ENCODE assay signal across 1 cellular context in the genomic region with DNA sequence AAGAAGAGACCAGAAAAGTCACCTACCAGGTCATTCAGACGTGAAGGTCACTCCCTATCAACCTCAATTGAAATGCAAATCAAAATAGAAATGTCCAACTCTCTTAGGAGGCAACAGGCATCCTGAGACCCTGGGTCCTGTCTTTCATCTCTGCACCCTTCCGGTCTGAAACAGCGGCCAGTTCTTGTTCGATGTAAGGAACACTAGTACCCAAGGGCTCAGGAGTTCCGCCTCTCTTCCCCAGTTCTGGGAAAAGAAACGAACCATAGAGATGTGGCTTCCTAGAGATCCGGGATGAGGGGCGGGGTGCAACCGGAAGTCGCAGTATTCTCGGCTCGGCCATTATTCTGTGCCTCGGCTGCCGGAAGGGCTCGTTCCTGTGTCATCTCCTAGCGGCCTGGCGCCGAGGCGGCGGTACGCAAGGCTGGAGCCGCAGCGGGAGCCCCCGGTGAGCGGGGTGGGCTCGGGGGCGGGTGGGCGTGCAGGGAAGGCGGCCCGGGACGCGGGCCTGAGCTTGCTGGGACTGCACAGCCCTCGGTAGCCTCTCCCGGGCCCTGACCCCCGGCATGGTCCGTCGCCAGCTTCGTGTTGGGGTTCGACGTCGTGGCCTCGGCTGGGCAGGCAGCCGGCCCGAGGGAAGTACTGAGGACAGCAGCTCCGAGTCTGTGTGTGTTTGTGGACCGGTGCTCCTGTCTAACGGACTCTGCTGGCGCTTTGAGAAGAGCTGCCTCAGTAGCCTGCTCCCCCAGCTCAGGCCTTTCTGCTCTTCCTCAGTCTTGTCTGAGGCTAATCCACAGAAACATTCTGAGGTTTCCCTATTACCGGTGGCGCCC.
TF ChIP-seq lines count a peak whose summit lies in the region.

A gene (plus strand): TSS at position 341 of the 833 bp plus-strand sequence. CDS start 4,119 bp downstream, outside the sequence.

TF ChIP-seq in K562, 482 proteins besides CTCF, POLR2A, EP300 and RAD21 (continued from another document and continues in another):
- TF ChIP-seq CTBP1 (IDR thresholded peaks at IDR 0.05; ENCODE audit: borderline replicate concordance) (peak; percentile 58; the same call in 1 of the 2 replicates), LARP7 (IDR thresholded peaks at IDR 0.05) (no peak), ELF1 (tag; IDR thresholded peaks at IDR 0.05) (peak; percentile 96), CEBPB (tag; IDR thresholded peaks at IDR 0.05) (no peak), BACH1 (tag; IDR thresholded peaks at IDR 0.05) (no peak), ZC3H11A (IDR thresholded peaks at IDR 0.05; ENCODE audit: low read depth, low read length) (no peak), NFIX (CRISPR knock-in tag; IDR thresholded peaks at IDR 0.05; ENCODE audit: low read depth) (no peak), ZNF175 (CRISPR knock-in tag; IDR thresholded peaks at IDR 0.05; ENCODE audit: low read depth) (peak; percentile 82; the same call in 1 of the 2 replicates), MTA3 (IDR thresholded peaks at IDR 0.05; ENCODE audit: borderline replicate concordance) (peak; percentile 81), CHD1 (IDR thresholded peaks at IDR 0.05; ENCODE audit: low read length) (no peak), CBFB (CRISPR knock-in tag; IDR thresholded peaks at IDR 0.05) (no peak), PPARD (CRISPR knock-in tag; IDR thresholded peaks at IDR 0.05) (no peak), TAF7 (tag; IDR thresholded peaks at IDR 0.05) (peak; percentile 84), ZSCAN32 (CRISPR knock-in tag; IDR thresholded peaks at IDR 0.05) (no peak), TSC22D4 (tag; IDR thresholded peaks at IDR 0.05) (no peak), ATF7 (IDR thresholded peaks at IDR 0.05) (peak; percentile 65), NR1H2 (CRISPR knock-in tag; IDR thresholded peaks at IDR 0.05) (peak; percentile 13; the same call in 1 of the 2 replicates), SRSF7 (optimal IDR thresholded peaks at IDR 0.05; ENCODE audit: low read depth, low read length) (no peak), TCFL5 (CRISPR knock-in tag; conservative IDR thresholded peaks at IDR 0.05) (no peak), CREBBP (IDR thresholded peaks at IDR 0.05; ENCODE audit: low read depth, low read length) (no peak), EGR1 (conservative IDR thresholded peaks at IDR 0.05) (peak; percentile 61), MCM3 (IDR thresholded peaks at IDR 0.05) (no peak), ZNF76 (CRISPR knock-in tag; IDR thresholded peaks at IDR 0.05; ENCODE audit: borderline replicate concordance) (no peak), POLR3G (IDR thresholded peaks at IDR 0.05; ENCODE audit: extremely low read depth, insufficient read length, insufficient replicate concordance) (no peak), KLF16 (IDR thresholded peaks at IDR 0.05) (no peak), SAFB2 (IDR thresholded peaks at IDR 0.05; ENCODE audit: borderline replicate concordance, low read depth, low read length, severe bottlenecking) (no peak), ZNF165 (CRISPR knock-in tag; IDR thresholded peaks at IDR 0.05; ENCODE audit: borderline replicate concordance) (no peak), KAT2B (IDR thresholded peaks at IDR 0.05; ENCODE audit: low read depth, low read length) (no peak), BCL6 (CRISPR knock-in tag; IDR thresholded peaks at IDR 0.05) (no peak), NR3C1 (CRISPR knock-in tag; IDR thresholded peaks at IDR 0.05) (no peak), U2AF2 (optimal IDR thresholded peaks at IDR 0.05; ENCODE audit: low read depth, low read length) (no peak), SMAD4 (CRISPR knock-in tag; conservative IDR thresholded peaks at IDR 0.05) (no peak; the same call in none of the 2 replicates), ETS2 (tag; IDR thresholded peaks at IDR 0.05; ENCODE audit: borderline replicate concordance, poor library complexity, severe bottlenecking) (no peak), ESRRB (CRISPR knock-in tag; IDR thresholded peaks at IDR 0.05; ENCODE audit: borderline replicate concordance) (no peak), NFXL1 (CRISPR knock-in tag; IDR thresholded peaks at IDR 0.05) (no peak), DPF2 (IDR thresholded peaks at IDR 0.05) (no peak), GATA2 (CRISPR knock-in tag; IDR thresholded peaks at IDR 0.05) (0 out of 2 replicates have a peak, but pooled peaks have one; percentile 28)
- TF ChIP-seq, protein P1, sequence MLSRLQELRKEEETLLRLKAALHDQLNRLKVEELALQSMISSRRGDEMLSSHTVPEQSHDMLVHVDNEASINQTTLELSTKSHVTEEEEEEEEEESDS (CRISPR knock-in tag; IDR thresholded peaks at IDR 0.05): no peak
- TF ChIP-seq, protein P2, sequence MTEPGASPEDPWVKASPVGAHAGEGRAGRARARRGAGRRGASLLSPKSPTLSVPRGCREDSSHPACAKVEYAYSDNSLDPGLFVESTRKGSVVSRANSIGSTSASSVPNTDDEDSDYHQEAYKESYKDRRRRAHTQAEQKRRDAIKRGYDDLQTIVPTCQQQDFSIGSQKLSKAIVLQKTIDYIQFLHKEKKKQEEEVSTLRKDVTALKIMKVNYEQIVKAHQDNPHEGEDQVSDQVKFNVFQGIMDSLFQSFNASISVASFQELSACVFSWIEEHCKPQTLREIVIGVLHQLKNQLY (CRISPR knock-in tag; conservative IDR thresholded peaks at IDR 0.05): no peak
- TF ChIP-seq, protein P3, sequence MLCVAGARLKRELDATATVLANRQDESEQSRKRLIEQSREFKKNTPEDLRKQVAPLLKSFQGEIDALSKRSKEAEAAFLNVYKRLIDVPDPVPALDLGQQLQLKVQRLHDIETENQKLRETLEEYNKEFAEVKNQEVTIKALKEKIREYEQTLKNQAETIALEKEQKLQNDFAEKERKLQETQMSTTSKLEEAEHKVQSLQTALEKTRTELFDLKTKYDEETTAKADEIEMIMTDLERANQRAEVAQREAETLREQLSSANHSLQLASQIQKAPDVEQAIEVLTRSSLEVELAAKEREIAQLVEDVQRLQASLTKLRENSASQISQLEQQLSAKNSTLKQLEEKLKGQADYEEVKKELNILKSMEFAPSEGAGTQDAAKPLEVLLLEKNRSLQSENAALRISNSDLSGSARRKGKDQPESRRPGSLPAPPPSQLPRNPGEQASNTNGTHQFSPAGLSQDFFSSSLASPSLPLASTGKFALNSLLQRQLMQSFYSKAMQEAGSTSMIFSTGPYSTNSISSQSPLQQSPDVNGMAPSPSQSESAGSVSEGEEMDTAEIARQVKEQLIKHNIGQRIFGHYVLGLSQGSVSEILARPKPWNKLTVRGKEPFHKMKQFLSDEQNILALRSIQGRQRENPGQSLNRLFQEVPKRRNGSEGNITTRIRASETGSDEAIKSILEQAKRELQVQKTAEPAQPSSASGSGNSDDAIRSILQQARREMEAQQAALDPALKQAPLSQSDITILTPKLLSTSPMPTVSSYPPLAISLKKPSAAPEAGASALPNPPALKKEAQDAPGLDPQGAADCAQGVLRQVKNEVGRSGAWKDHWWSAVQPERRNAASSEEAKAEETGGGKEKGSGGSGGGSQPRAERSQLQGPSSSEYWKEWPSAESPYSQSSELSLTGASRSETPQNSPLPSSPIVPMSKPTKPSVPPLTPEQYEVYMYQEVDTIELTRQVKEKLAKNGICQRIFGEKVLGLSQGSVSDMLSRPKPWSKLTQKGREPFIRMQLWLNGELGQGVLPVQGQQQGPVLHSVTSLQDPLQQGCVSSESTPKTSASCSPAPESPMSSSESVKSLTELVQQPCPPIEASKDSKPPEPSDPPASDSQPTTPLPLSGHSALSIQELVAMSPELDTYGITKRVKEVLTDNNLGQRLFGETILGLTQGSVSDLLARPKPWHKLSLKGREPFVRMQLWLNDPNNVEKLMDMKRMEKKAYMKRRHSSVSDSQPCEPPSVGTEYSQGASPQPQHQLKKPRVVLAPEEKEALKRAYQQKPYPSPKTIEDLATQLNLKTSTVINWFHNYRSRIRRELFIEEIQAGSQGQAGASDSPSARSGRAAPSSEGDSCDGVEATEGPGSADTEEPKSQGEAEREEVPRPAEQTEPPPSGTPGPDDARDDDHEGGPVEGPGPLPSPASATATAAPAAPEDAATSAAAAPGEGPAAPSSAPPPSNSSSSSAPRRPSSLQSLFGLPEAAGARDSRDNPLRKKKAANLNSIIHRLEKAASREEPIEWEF (CRISPR knock-in tag; IDR thresholded peaks at IDR 0.05): no peak
- TF ChIP-seq, protein P4, sequence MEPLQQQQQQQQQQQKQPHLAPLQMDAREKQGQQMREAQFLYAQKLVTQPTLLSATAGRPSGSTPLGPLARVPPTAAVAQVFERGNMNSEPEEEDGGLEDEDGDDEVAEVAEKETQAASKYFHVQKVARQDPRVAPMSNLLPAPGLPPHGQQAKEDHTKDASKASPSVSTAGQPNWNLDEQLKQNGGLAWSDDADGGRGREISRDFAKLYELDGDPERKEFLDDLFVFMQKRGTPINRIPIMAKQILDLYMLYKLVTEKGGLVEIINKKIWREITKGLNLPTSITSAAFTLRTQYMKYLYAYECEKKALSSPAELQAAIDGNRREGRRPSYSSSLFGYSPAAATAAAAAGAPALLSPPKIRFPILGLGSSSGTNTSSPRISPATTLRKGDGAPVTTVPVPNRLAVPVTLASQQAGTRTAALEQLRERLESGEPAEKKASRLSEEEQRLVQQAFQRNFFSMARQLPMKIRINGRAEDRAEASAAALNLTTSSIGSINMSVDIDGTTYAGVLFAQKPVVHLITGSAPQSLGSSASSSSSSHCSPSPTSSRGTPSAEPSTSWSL (CRISPR knock-in tag; IDR thresholded peaks at IDR 0.05; ENCODE audit: borderline replicate concordance): no peak
- TF ChIP-seq, protein P5, sequence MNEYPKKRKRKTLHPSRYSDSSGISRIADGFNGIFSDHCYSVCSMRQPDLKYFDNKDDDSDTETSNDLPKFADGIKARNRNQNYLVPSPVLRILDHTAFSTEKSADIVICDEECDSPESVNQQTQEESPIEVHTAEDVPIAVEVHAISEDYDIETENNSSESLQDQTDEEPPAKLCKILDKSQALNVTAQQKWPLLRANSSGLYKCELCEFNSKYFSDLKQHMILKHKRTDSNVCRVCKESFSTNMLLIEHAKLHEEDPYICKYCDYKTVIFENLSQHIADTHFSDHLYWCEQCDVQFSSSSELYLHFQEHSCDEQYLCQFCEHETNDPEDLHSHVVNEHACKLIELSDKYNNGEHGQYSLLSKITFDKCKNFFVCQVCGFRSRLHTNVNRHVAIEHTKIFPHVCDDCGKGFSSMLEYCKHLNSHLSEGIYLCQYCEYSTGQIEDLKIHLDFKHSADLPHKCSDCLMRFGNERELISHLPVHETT (CRISPR knock-in tag; conservative IDR thresholded peaks at IDR 0.05 in 1 of 2, IDR thresholded peaks at IDR 0.05 in 1 of 2): peak in 1 of 2 experiments; percentile 73; a peak in 2 of 4 replicates
- TF ChIP-seq, protein P6, sequence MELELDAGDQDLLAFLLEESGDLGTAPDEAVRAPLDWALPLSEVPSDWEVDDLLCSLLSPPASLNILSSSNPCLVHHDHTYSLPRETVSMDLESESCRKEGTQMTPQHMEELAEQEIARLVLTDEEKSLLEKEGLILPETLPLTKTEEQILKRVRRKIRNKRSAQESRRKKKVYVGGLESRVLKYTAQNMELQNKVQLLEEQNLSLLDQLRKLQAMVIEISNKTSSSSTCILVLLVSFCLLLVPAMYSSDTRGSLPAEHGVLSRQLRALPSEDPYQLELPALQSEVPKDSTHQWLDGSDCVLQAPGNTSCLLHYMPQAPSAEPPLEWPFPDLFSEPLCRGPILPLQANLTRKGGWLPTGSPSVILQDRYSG (tag; conservative IDR thresholded peaks at IDR 0.05; ENCODE audit: low read depth): no peak
- TF ChIP-seq, protein P7, sequence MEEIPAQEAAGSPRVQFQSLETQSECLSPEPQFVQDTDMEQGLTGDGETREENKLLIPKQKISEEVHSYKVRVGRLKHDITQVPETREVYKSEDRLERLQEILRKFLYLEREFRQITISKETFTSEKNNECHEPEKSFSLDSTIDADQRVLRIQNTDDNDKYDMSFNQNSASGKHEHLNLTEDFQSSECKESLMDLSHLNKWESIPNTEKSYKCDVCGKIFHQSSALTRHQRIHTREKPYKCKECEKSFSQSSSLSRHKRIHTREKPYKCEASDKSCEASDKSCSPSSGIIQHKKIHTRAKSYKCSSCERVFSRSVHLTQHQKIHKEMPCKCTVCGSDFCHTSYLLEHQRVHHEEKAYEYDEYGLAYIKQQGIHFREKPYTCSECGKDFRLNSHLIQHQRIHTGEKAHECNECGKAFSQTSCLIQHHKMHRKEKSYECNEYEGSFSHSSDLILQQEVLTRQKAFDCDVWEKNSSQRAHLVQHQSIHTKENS (CRISPR knock-in tag; IDR thresholded peaks at IDR 0.05): no peak
- TF ChIP-seq, protein P8, sequence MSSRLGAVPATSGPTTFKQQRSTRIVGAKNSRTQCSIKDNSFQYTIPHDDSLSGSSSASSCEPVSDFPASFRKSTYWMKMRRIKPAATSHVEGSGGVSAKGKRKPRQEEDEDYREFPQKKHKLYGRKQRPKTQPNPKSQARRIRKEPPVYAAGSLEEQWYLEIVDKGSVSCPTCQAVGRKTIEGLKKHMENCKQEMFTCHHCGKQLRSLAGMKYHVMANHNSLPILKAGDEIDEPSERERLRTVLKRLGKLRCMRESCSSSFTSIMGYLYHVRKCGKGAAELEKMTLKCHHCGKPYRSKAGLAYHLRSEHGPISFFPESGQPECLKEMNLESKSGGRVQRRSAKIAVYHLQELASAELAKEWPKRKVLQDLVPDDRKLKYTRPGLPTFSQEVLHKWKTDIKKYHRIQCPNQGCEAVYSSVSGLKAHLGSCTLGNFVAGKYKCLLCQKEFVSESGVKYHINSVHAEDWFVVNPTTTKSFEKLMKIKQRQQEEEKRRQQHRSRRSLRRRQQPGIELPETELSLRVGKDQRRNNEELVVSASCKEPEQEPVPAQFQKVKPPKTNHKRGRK (tag; IDR thresholded peaks at IDR 0.05): no peak
- TF ChIP-seq, protein P9, sequence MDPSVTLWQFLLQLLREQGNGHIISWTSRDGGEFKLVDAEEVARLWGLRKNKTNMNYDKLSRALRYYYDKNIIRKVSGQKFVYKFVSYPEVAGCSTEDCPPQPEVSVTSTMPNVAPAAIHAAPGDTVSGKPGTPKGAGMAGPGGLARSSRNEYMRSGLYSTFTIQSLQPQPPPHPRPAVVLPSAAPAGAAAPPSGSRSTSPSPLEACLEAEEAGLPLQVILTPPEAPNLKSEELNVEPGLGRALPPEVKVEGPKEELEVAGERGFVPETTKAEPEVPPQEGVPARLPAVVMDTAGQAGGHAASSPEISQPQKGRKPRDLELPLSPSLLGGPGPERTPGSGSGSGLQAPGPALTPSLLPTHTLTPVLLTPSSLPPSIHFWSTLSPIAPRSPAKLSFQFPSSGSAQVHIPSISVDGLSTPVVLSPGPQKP (CRISPR knock-in tag; IDR thresholded peaks at IDR 0.05): no peak
- TF ChIP-seq, protein P10, sequence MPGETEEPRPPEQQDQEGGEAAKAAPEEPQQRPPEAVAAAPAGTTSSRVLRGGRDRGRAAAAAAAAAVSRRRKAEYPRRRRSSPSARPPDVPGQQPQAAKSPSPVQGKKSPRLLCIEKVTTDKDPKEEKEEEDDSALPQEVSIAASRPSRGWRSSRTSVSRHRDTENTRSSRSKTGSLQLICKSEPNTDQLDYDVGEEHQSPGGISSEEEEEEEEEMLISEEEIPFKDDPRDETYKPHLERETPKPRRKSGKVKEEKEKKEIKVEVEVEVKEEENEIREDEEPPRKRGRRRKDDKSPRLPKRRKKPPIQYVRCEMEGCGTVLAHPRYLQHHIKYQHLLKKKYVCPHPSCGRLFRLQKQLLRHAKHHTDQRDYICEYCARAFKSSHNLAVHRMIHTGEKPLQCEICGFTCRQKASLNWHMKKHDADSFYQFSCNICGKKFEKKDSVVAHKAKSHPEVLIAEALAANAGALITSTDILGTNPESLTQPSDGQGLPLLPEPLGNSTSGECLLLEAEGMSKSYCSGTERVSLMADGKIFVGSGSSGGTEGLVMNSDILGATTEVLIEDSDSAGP (CRISPR knock-in tag; IDR thresholded peaks at IDR 0.05): no peak
